20 cellular contexts compared by ENCODE assay signal in the genomic region with DNA sequence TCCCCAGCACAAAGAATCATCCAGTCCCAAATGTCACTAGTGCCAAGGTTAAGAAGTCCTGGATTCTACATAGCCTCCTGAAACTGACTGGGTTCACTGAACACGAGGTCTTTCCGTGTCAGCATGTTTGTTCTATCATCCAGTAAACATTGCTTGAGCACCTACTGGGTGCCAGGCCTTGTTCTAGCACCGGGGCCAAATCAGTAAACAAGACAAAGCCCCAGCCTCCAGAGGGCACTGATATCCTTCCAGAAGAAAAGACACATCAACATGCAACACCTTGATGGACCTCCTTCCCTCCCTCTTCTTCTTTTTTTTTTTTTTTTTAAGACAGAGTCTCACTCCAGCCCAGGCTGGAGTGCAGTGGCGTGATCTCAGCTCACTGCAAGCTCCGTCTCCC. TPM values are rescaled to one million over a fixed set of nuclear protein-coding genes. Genes with fewer than 3 reads are reported as not detected.
A peak's percentile ranks its signal among the peaks of the same experiment; 100 is the strongest.
DNase-seq lines count a peak whose midpoint lies in the region; ATAC-seq and TF ChIP-seq lines count a peak whose summit lies in the region.
"Had no signal": no experiment of that assay in that cellular context is flagged by ENCODE, and none has a peak within 500 bp of the region (broad histone marks: within the 10 kb centered on the region; RNA-seq: fewer than 3 reads in every experiment).

No MANE protein-coding gene starts in this region.

- H3K4me2 ChIP-seq in MM.1S (ENCODE audit: low read depth, low read length) = no peak overlapping the region

- H3K36me3 Mint-ChIP-seq in activated naive CD4-positive, alpha-beta T cell treated with anti-CD3 and anti-CD28 coated beads, Interleukin-2, amount 10 ng/mL, durations not matched to agents 7 days and 5 days = peaks cover 9% of the 10 kb centered on the region
- peaks cover 27% of the 10 kb centered on the region for H3K36me3 Mint-ChIP-seq in central memory CD8-positive, alpha-beta T cell (ENCODE audit: insufficient read depth)

- in situ Hi-C loops in gastrocnemius medialis (cut with MboI; ENCODE audit: low sequenced_read_pairs in 4 of 4) = no loop called here

- no peak overlapping the region for H3K9ac ChIP-seq in MM.1S (ENCODE audit: low read length)

- H3K4me1 ChIP-seq in MM.1S (ENCODE audit: low read length) (peaks cover 12% of the 10 kb centered on the region; the same call in 1 of the 2 replicates), gastrocnemius medialis (peaks cover 50 to 52% of the 10 kb centered on the region in 2 donors), testis (peaks cover 25% of the 10 kb centered on the region)
- no peaks in the 10 kb centered on the region for H3K4me1 ChIP-seq in effector memory CD4-positive, alpha-beta T cell (ENCODE audit: control insufficient read depth, insufficient read depth, low read length, poor library complexity, severe bottlenecking)
- H3K4me1 ChIP-seq: breast epithelium, gastroesophageal sphincter had no signal

- CTCF ChIA-PET in activated naive CD4-positive, alpha-beta T cell treated with anti-CD3 and anti-CD28 coated beads, Interleukin-2, amount 10 ng/mL, durations not matched to agents 7 days and 5 days (lab: Charles Lee) = no interaction called here

- no peak overlapping the region for H3K27ac Mint-ChIP-seq in activated naive CD4-positive, alpha-beta T cell treated with anti-CD3 and anti-CD28 coated beads, Interleukin-2, amount 10 ng/mL, durations not matched to agents 7 days and 5 days
- peak overlapping the region; percentile 73 for H3K27ac Mint-ChIP-seq in central memory CD8-positive, alpha-beta T cell (ENCODE audit: low read depth)
- H3K27ac Mint-ChIP-seq: T-helper 1 cell treated with Interleukin-12 subunit alpha and Interleukin-12 subunit beta and Interleukin-4 antibody, amounts not matched to agents 30 μg/mL and 1 μg/mL, for 36 hours had no signal

- H3K9me3 ChIP-seq in MM.1S (replicated peaks; ENCODE audit: insufficient read depth, low read length) (no peaks in the 10 kb centered on the region), gastrocnemius medialis (no peaks in the 10 kb centered on the region), testis (no peaks in the 10 kb centered on the region)
- no peaks in the 10 kb centered on the region for H3K9me3 ChIP-seq in effector memory CD4-positive, alpha-beta T cell (ENCODE audit: control insufficient read depth, low read length)
- H3K9me3 ChIP-seq: breast epithelium, gastroesophageal sphincter had no signal

- TF ChIP-seq CTCF in MM.1S (IDR thresholded peaks at IDR 0.05; ENCODE audit: low read length) (peak; percentile 11; the same call in 1 of the 2 replicates), gastrocnemius medialis (IDR thresholded peaks at IDR 0.05 in 4 of 5, conservative IDR thresholded peaks at IDR 0.05 in 1 of 5) (peak in 1 of 5 experiments; percentile 13), testis (IDR thresholded peaks at IDR 0.05) (no peak)

- ATAC-seq in central memory CD8-positive, alpha-beta T cell (replicated peaks; ENCODE audit: extremely low read depth, poor library complexity, severe bottlenecking) = no peak
- peak in 1 of 2 donors; percentile 46 for ATAC-seq in gastrocnemius medialis
- ATAC-seq: gastroesophageal sphincter; stimulated activated naive CD8-positive, alpha-beta T cell treated with anti-CD3 and anti-CD28 coated beads, Interleukin-15, Interleukin-2, amounts not matched to agents 100 U/mL and 50 U/mL, for 24 hours had no signal

- no peak overlapping the region for H2AFZ ChIP-seq in MM.1S (ENCODE audit: low read length)

- no peak overlapping the region for H3K4me3 Mint-ChIP-seq in activated naive CD4-positive, alpha-beta T cell treated with anti-CD3 and anti-CD28 coated beads, Interleukin-2, amount 10 ng/mL, durations not matched to agents 7 days and 5 days
- H3K4me3 Mint-ChIP-seq in central memory CD8-positive, alpha-beta T cell = no peak overlapping the region
- H3K4me3 Mint-ChIP-seq: T-helper 1 cell treated with Interleukin-12 subunit alpha and Interleukin-12 subunit beta and Interleukin-4 antibody, amounts not matched to agents 30 μg/mL and 1 μg/mL, for 36 hours had no signal

- H3K27me3 Mint-ChIP-seq in activated naive CD4-positive, alpha-beta T cell treated with anti-CD3 and anti-CD28 coated beads, Interleukin-2, amount 10 ng/mL, durations not matched to agents 7 days and 5 days = no peaks in the 10 kb centered on the region
- no peaks in the 10 kb centered on the region for H3K27me3 Mint-ChIP-seq in central memory CD8-positive, alpha-beta T cell

- peak; percentile 42 for DNase-seq in activated naive CD4-positive, alpha-beta T cell treated with anti-CD3 and anti-CD28 coated beads, Interleukin-2, amount 10 ng/mL, durations not matched to agents 7 days and 5 days
- DNase-seq in activated naive CD4-positive, alpha-beta T cell treated with anti-CD3 and anti-CD28 coated beads, Interleukin-2, amount 50 U/mL, for 16 hours = no peak
- DNase-seq in MM.1S (no peak), gastrocnemius medialis (peak in 1 of 2 donors; percentile 38), epidermal melanocyte (ENCODE audit: insufficient read length, low spot score) (no peak), testis (no peak)
- no peak for DNase-seq in central memory CD8-positive, alpha-beta T cell (ENCODE audit: low spot score in 2 of 2)
- no peak for DNase-seq in effector memory CD4-positive, alpha-beta T cell
- DNase-seq: activated CD4-positive, alpha-beta T cell treated with anti-CD3 and anti-CD28 coated beads, Interleukin-2, amount 50 U/mL, for 1 hour; Karpas-422; midbrain; NCI-H1694 treated with DMSO at 0.1 percent for 48 hours; NCI-H524; stimulated activated naive CD8-positive, alpha-beta T cell treated with anti-CD3 and anti-CD28 coated beads, Interleukin-15, Interleukin-2, amounts not matched to agents 100 U/mL and 50 U/mL, for 24 hours had no signal

- H3K27ac ChIP-seq in MM.1S (ENCODE audit: low read length) (no peak overlapping the region), gastrocnemius medialis (peak overlapping the region; percentile 84 to 92 (median 88)), testis (no peak overlapping the region)
- no peak overlapping the region for H3K27ac ChIP-seq in effector memory CD4-positive, alpha-beta T cell (ENCODE audit: insufficient read depth, low read length, poor library complexity, severe bottlenecking)
- H3K27ac ChIP-seq: gastroesophageal sphincter had no signal

- peaks cover 7% of the 10 kb centered on the region; the same call in 1 of the 2 replicates for H3F3A ChIP-seq in MM.1S (ENCODE audit: insufficient read depth, low read length)

- H3K27me3 ChIP-seq in MM.1S (replicated peaks; ENCODE audit: insufficient read depth, low read length) (no peaks in the 10 kb centered on the region), gastrocnemius medialis (no peaks in the 10 kb centered on the region), testis (no peaks in the 10 kb centered on the region)
- H3K27me3 ChIP-seq in effector memory CD4-positive, alpha-beta T cell (replicated peaks; ENCODE audit: control insufficient read depth, insufficient read depth, low read length, poor library complexity, severe bottlenecking) = no peaks in the 10 kb centered on the region
- H3K27me3 ChIP-seq: breast epithelium, gastroesophageal sphincter had no signal

- H3K9me3 Mint-ChIP-seq in activated naive CD4-positive, alpha-beta T cell treated with anti-CD3 and anti-CD28 coated beads, Interleukin-2, amount 10 ng/mL, durations not matched to agents 7 days and 5 days = no peaks in the 10 kb centered on the region
- no peaks in the 10 kb centered on the region for H3K9me3 Mint-ChIP-seq in central memory CD8-positive, alpha-beta T cell
- H3K9me3 Mint-ChIP-seq: T-helper 1 cell treated with Interleukin-12 subunit alpha and Interleukin-12 subunit beta and Interleukin-4 antibody, amounts not matched to agents 30 μg/mL and 1 μg/mL, for 36 hours had no signal

- peaks cover 99% of the 10 kb centered on the region for H3K79me2 ChIP-seq in MM.1S (ENCODE audit: low read length)

- WGBS in testis, 2 donors = 78 to 79% methylated on average over 5 of the region's 5 CpGs

- H3K4me1 Mint-ChIP-seq in activated naive CD4-positive, alpha-beta T cell treated with anti-CD3 and anti-CD28 coated beads, Interleukin-2, amount 10 ng/mL, durations not matched to agents 7 days and 5 days = peaks cover 18% of the 10 kb centered on the region
- H3K4me1 Mint-ChIP-seq in central memory CD8-positive, alpha-beta T cell = peaks cover 89% of the 10 kb centered on the region

- peaks cover 14% of the 10 kb centered on the region; the same call in 1 of the 2 replicates for H3K36me3 ChIP-seq in MM.1S (replicated peaks; ENCODE audit: insufficient read depth, low read length)
- H3K36me3 ChIP-seq in gastrocnemius medialis = peaks cover 0 to 9% of the 10 kb centered on the region in 2 donors
- H3K36me3 ChIP-seq in effector memory CD4-positive, alpha-beta T cell (ENCODE audit: control insufficient read depth, insufficient read depth, low read length) = peaks cover 3% of the 10 kb centered on the region
- H3K36me3 ChIP-seq in testis (ENCODE audit: low read depth, missing control alignments) = no peaks in the 10 kb centered on the region
- H3K36me3 ChIP-seq: breast epithelium had no signal

- H3K4me3 ChIP-seq in MM.1S (ENCODE audit: low read length) (no peak overlapping the region), gastrocnemius medialis (no peak overlapping the region), testis (no peak overlapping the region)
- no peak overlapping the region for H3K4me3 ChIP-seq in effector memory CD4-positive, alpha-beta T cell (ENCODE audit: insufficient read depth, low read depth, low read length, poor library complexity, severe bottlenecking)
- H3K4me3 ChIP-seq: breast epithelium, gastroesophageal sphincter had no signal

- intact Hi-C loops in gastrocnemius medialis (cut with DNase I; ENCODE audit: low total_unique reads) = loop anchor here (2.0 to 5.0 kb wide), 2 partner anchors 22 to 81 kb away; a partner anchor contains a TSS
- intact Hi-C loops in testis (cut with DNase I; ENCODE audit: low total_unique reads) = no loop called here

- no peak for TF ChIP-seq POLR2A in gastrocnemius medialis (IDR thresholded peaks at IDR 0.05)
- TF ChIP-seq POLR2A in testis (IDR thresholded peaks at IDR 0.05) = no peak

- H4K20me1 ChIP-seq in MM.1S (ENCODE audit: insufficient read depth, low read length) = peaks cover 37% of the 10 kb centered on the region

- H3K9me2 ChIP-seq in MM.1S (replicated peaks; ENCODE audit: insufficient read depth, low read length) = no peaks in the 10 kb centered on the region

RNA-seq across cellular contexts. Expression of a gene that starts 26.9 kb away (rescaled TPM):
- total RNA-seq in gastrocnemius medialis (100 to 1,000 TPM in 1 of 4 donors, 10 to 100 TPM in 3; 32.3 to 110 (median 65.4) TPM), testis (100 to 1,000 TPM; 169 to 218 TPM)
- 32.8 TPM for polyA plus RNA-seq in testis (ENCODE audit: insufficient read depth, low read depth, low replicate concordance)

RNA-seq across cellular contexts. Expression of a gene that starts 50.7 kb away (rescaled TPM):
- total RNA-seq in gastrocnemius medialis = 10 to 100 TPM; 33.1 to 65.7 (median 49.2) TPM
- 10 to 100 TPM; 44.3 to 51.3 TPM for total RNA-seq in testis
- 100 TPM for polyA plus RNA-seq in testis (ENCODE audit: insufficient read depth, low read depth, low replicate concordance)

RNA-seq across cellular contexts. Expression of a gene that starts 54.8 kb away (rescaled TPM):
- total RNA-seq in gastrocnemius medialis (under 1 TPM in 1 of 4 donors, not detected in 3; 0.97 TPM), testis (not detected)
- polyA plus RNA-seq in testis (ENCODE audit: insufficient read depth, low read depth, low replicate concordance) = 0.80 TPM
- polyA plus RNA-seq: AG04450 had no signal

RNA-seq across cellular contexts. Expression of a gene that starts 58.7 kb away (rescaled TPM):
- total RNA-seq in gastrocnemius medialis = not detected
- 1 to 10 TPM in 1 of 2 donors, under 1 TPM in 1; 0.93 to 2.3 TPM for total RNA-seq in testis
- 2.6 TPM for polyA plus RNA-seq in testis (ENCODE audit: insufficient read depth, low read depth, low replicate concordance)
- total RNA-seq: breast epithelium, gastroesophageal sphincter, omental fat pad, skeletal muscle tissue had no signal
- polyA plus RNA-seq: AG04450 had no signal

Comparison
In these comparisons a context has a peak if more than half of its experiments do, and no peak if none do; other contexts are left out.
1. H3K27ac ChIP-seq: peak in gastrocnemius medialis (4 of 4); none in MM.1S (single experiment), effector memory CD4-positive, alpha-beta T cell (single experiment) and testis (0 of 2).